Comparison of ENCODE assay signal across 20 cellular contexts in genomic region chr3:107153981-107154380, GRCh38.
DNase-seq lines count a peak whose midpoint lies in the region; ATAC-seq and TF ChIP-seq lines count a peak whose summit lies in the region.
"Had no signal": no experiment of that assay in that cellular context is flagged by ENCODE, and none has a peak within 500 bp of the region (broad histone marks: within the 10 kb centered on the region; RNA-seq: fewer than 3 reads in every experiment).

No MANE protein-coding gene starts in this region.

- H3K4me1 ChIP-seq in left ventricle myocardium inferior (peaks cover 18% of the 10 kb centered on the region), right cardiac atrium (ENCODE audit: control insufficient read depth, insufficient read depth, low read length) (peaks cover 2% of the 10 kb centered on the region), ovary (ENCODE audit: insufficient read depth) (no peaks in the 10 kb centered on the region)
- H3K4me1 ChIP-seq: BLaER1, Caco-2 had no signal

- no peak overlapping the region for H3K4me3 ChIP-seq in left ventricle myocardium inferior
- H3K4me3 ChIP-seq in right cardiac atrium (ENCODE audit: low read length) = no peak overlapping the region
- H3K4me3 ChIP-seq in ovary = no peak overlapping the region
- H3K4me3 ChIP-seq: BLaER1, GM12878, GM23338 had no signal

- 59% methylated on average over 4 of the region's 4 CpGs for WGBS in right cardiac atrium
- WGBS in ovary, 3 donors = 82 to 88% (median 84%) methylated on average over 4 of the region's 4 CpGs

- H3K27ac Mint-ChIP-seq in activated naive CD4-positive, alpha-beta T cell treated with anti-CD3 and anti-CD28 coated beads for 36 hours = no peak overlapping the region
- H3K27ac Mint-ChIP-seq: B cell; CD4-positive, CD25-positive, alpha-beta regulatory T cell; CD8-positive, alpha-beta T cell; GM23338 had no signal

- H3K4me1 Mint-ChIP-seq in activated naive CD4-positive, alpha-beta T cell treated with anti-CD3 and anti-CD28 coated beads for 36 hours (ENCODE audit: low read depth) = no peaks in the 10 kb centered on the region
- H3K4me1 Mint-ChIP-seq: B cell; CD4-positive, CD25-positive, alpha-beta regulatory T cell; GM23338; H9 had no signal

- H3K9me3 ChIP-seq in left ventricle myocardium inferior (replicated peaks) = peaks cover 34% of the 10 kb centered on the region
- no peaks in the 10 kb centered on the region for H3K9me3 ChIP-seq in right cardiac atrium (ENCODE audit: control insufficient read depth, low read length)
- H3K9me3 ChIP-seq in ovary = no peaks in the 10 kb centered on the region
- H3K9me3 ChIP-seq: Caco-2 had no signal

- no peak overlapping the region for H3K4me3 Mint-ChIP-seq in activated naive CD4-positive, alpha-beta T cell treated with anti-CD3 and anti-CD28 coated beads for 36 hours
- H3K4me3 Mint-ChIP-seq: B cell; CD4-positive, CD25-positive, alpha-beta regulatory T cell; CD8-positive, alpha-beta T cell; GM23338; H9 had no signal

- TF ChIP-seq CTCF in left ventricle myocardium inferior (IDR thresholded peaks at IDR 0.05; ENCODE audit: borderline replicate concordance) (no peak), ovary (IDR thresholded peaks at IDR 0.05) (no peak)

- TF ChIP-seq POLR2A in ovary (IDR thresholded peaks at IDR 0.05) = no peak

- H3K27ac ChIP-seq in left ventricle myocardium inferior (replicated peaks) (no peak overlapping the region), right cardiac atrium (ENCODE audit: low read length) (no peak overlapping the region), ovary (no peak overlapping the region)
- H3K27ac ChIP-seq: 22Rv1, BLaER1, C4-2B had no signal

- TF ChIP-seq EP300 in ovary (IDR thresholded peaks at IDR 0.05) = no peak

- DNase-seq in Right ventricle myocardium inferior (ENCODE audit: missing footprints) (no peak), left ventricle myocardium inferior (no peak), left cardiac atrium (no peak), right cardiac atrium (no peak), ovary (no peak)
- no peak for DNase-seq in activated naive CD4-positive, alpha-beta T cell treated with anti-CD3 and anti-CD28 coated beads for 36 hours
- DNase-seq: Caco-2; CD4-positive, CD25-positive, alpha-beta regulatory T cell; CD8-positive, alpha-beta T cell; DMS153; DND-41; H9 had no signal

- H3K36me3 ChIP-seq in left ventricle myocardium inferior (peaks cover 4% of the 10 kb centered on the region), ovary (no peaks in the 10 kb centered on the region)
- H3K36me3 ChIP-seq: BLaER1 had no signal

- H3K27me3 ChIP-seq in left ventricle myocardium inferior (ENCODE audit: low read depth) (no peaks in the 10 kb centered on the region), right cardiac atrium (ENCODE audit: control insufficient read depth, insufficient read depth) (no peaks in the 10 kb centered on the region), ovary (no peaks in the 10 kb centered on the region)
- H3K27me3 ChIP-seq: BLaER1 had no signal

- no peaks in the 10 kb centered on the region for H3K36me3 Mint-ChIP-seq in activated naive CD4-positive, alpha-beta T cell treated with anti-CD3 and anti-CD28 coated beads for 36 hours (ENCODE audit: low read depth)
- H3K36me3 Mint-ChIP-seq: CD4-positive, CD25-positive, alpha-beta regulatory T cell; CD8-positive, alpha-beta T cell had no signal

- peaks cover 19% of the 10 kb centered on the region for H3K9me3 Mint-ChIP-seq in activated naive CD4-positive, alpha-beta T cell treated with anti-CD3 and anti-CD28 coated beads for 36 hours

- CTCF ChIA-PET in activated naive CD4-positive, alpha-beta T cell treated with anti-CD3 and anti-CD28 coated beads for 36 hours (lab: Charles Lee) = no interaction called here

- no peaks in the 10 kb centered on the region for H3K27me3 Mint-ChIP-seq in activated naive CD4-positive, alpha-beta T cell treated with anti-CD3 and anti-CD28 coated beads for 36 hours (ENCODE audit: low read depth)
- H3K27me3 Mint-ChIP-seq: B cell; CD4-positive, CD25-positive, alpha-beta regulatory T cell had no signal

- intact Hi-C loops in Right ventricle myocardium inferior (cut with DNase I) = no loop called here
- intact Hi-C loops in left ventricle myocardium inferior (cut with micrococcal nuclease) = no loop called here
- intact Hi-C loops in left cardiac atrium (cut with DNase I) = no loop called here
- intact Hi-C loops in right cardiac atrium (cut with DNase I) = no loop called here
- intact Hi-C loops in activated naive CD4-positive, alpha-beta T cell treated with anti-CD3 and anti-CD28 coated beads for 36 hours (cut with micrococcal nuclease) = no loop called here
- intact Hi-C loops in ovary (cut with DNase I) = no loop called here

- peak; percentile 60 for ATAC-seq in Right ventricle myocardium inferior
- peak; percentile 73 for ATAC-seq in left cardiac atrium
- peak; percentile 64 to 77 for ATAC-seq in right cardiac atrium
- no peak for ATAC-seq in HG02973 (IDR thresholded peaks at IDR 0.05; ENCODE audit: unreplicated experiment)
- ATAC-seq: CD8-positive, alpha-beta T cell; GM12878; GM23338; HCT116 had no signal
